ENCODE assay signal across 8 cellular contexts in the genomic region with DNA sequence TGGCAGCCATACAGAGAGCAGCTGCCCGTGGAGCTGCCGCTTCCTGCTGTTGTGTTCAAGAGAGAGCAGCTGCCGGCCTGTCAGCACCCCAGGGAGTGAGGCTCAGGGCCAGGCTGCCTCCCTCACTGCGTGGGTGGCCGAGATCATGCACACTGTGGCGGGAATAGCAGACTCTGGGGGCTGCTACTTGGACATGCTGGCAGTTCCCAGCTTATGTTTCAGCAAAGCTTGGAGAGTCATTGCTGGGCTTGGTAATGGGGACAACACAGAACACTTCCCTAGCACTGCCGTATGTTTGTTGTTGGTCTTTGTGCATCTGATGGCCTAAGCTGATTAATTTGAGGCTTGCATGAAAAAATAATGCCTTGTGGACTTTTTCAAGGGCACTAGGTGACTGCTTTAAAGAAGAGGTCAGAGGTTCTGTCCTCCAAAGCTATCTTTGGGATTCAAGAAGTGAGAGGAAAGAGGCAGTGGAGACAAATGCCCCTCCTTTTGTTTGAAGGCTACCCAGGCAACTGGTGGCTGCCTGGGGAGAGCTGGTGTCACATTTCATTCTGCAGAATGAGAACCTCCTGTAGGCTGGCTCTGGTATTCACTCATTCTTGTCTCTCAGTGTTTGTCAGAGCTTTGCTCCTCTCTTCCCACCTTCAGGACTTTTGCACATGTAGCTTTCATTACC. TPM values are rescaled to one million over a fixed set of nuclear protein-coding genes. Genes with fewer than 3 reads are reported as not detected.
A peak's percentile ranks its signal among the peaks of the same experiment; 100 is the strongest.
DNase-seq lines count a peak whose midpoint lies in the region; ATAC-seq and TF ChIP-seq lines count a peak whose summit lies in the region.

No MANE protein-coding gene starts in this region.

- TF ChIP-seq CTCF in chondrocyte (IDR thresholded peaks at IDR 0.05) (peak; percentile 58), omental fat pad (IDR thresholded peaks at IDR 0.05) (no peak)

- no peaks in the 10 kb centered on the region for H3K9me3 Mint-ChIP-seq in chondrocyte (ENCODE audit: low read depth)

- H3K27ac Mint-ChIP-seq in chondrocyte (ENCODE audit: unreplicated experiment), result peak overlapping the region; percentile 90

- no peaks in the 10 kb centered on the region for H3K36me3 Mint-ChIP-seq in chondrocyte (ENCODE audit: low read depth)

- H3K4me3 Mint-ChIP-seq in chondrocyte (ENCODE audit: unreplicated experiment), result peak overlapping the region; percentile 66

- ATAC-seq in GM18907 (IDR thresholded peaks at IDR 0.05; ENCODE audit: unreplicated experiment) (peak; percentile 55), GM19455 (IDR thresholded peaks at IDR 0.05; ENCODE audit: unreplicated experiment) (no peak), omental fat pad (ENCODE audit: low FRiP score) (no peak), GM19351 (IDR thresholded peaks at IDR 0.05; ENCODE audit: unreplicated experiment) (no peak)

- DNase-seq in NCI-H2227 treated with DMSO at 0.1 percent for 48 hours (lab: John Stamatoyannopoulos, UW), result peak; percentile 49
- no peak for DNase-seq in chondrocyte (ENCODE audit: low spot score)
- peak; percentile 8 to 22 for DNase-seq in lung microvascular endothelial cell (ENCODE audit: low read depth in 2 of 2)
- no peak for DNase-seq in activated CD4-positive, CD25-positive, alpha-beta regulatory T cell (lab: John Stamatoyannopoulos, UW)
- no peak for DNase-seq in omental fat pad (ENCODE audit: low spot score)

- peaks cover 63% of the 10 kb centered on the region for H3K4me1 Mint-ChIP-seq in chondrocyte (ENCODE audit: low read depth)

- H3K27me3 Mint-ChIP-seq in chondrocyte (ENCODE audit: low read depth), result no peaks in the 10 kb centered on the region

RNA-seq across cellular contexts. Expression of a gene that starts 18.8 kb away (rescaled TPM):
- 17.6 to 47.0 TPM (median 19.5 TPM) in 3 replicates for total RNA-seq in chondrocyte
- 1.3 and 1.8 TPM in 2 replicates for total RNA-seq in lung microvascular endothelial cell
- under 1 TPM in 2 of 4 donors, not detected in 2; 0.19 to 0.47 TPM for total RNA-seq in omental fat pad

Comparison
In these comparisons a context has a peak if more than half of its experiments do, and no peak if none do; other contexts are left out.
1. DNase-seq: peak in NCI-H2227 treated with DMSO at 0.1 percent for 48 hours (single experiment) and lung microvascular endothelial cell (2 of 2); none in chondrocyte (single experiment), activated CD4-positive, CD25-positive, alpha-beta regulatory T cell (0 of 4) and omental fat pad (single experiment).